Comparison of ENCODE assay signal across 13 cellular contexts in genomic region chr14:59699422-59699821, GRCh38.
"Had no signal": no experiment of that assay in that cellular context is flagged by ENCODE, and none has a peak within 500 bp of the region (broad histone marks: within the 10 kb centered on the region; RNA-seq: fewer than 3 reads in every experiment).

No MANE protein-coding gene starts in this region.

- H3K9me3 ChIP-seq: pancreas, thoracic aorta had no signal

- H3K27ac ChIP-seq: coronary artery, foreskin keratinocyte, pancreas had no signal

- H3K4me1 ChIP-seq: foreskin keratinocyte, pancreas had no signal

- H3K36me3 Mint-ChIP-seq: activated naive CD8-positive, alpha-beta T cell treated with anti-CD3 and anti-CD28 coated beads, Interleukin-2, amount 10 ng/mL, durations not matched to agents 7 days and 5 days; naive B cell had no signal

- H3K27me3 Mint-ChIP-seq: brain; central memory CD8-positive, alpha-beta T cell; T-helper 17 cell had no signal

- H3K4me1 Mint-ChIP-seq: activated naive CD8-positive, alpha-beta T cell treated with anti-CD3 and anti-CD28 coated beads, Interleukin-2, amount 10 ng/mL, durations not matched to agents 7 days and 5 days; central memory CD8-positive, alpha-beta T cell; immature natural killer cell; naive B cell; T-helper 17 cell had no signal

- H3K4me3 Mint-ChIP-seq: activated naive CD8-positive, alpha-beta T cell treated with anti-CD3 and anti-CD28 coated beads, Interleukin-2, amount 10 ng/mL, durations not matched to agents 7 days and 5 days; brain; central memory CD8-positive, alpha-beta T cell; immature natural killer cell; naive B cell; T-helper 17 cell had no signal

- DNase-seq: activated naive CD4-positive, alpha-beta T cell; activated naive CD8-positive, alpha-beta T cell treated with anti-CD3 and anti-CD28 coated beads, Interleukin-2, amount 10 ng/mL, durations not matched to agents 7 days and 5 days; effector CD4-positive, alpha-beta T cell; immature natural killer cell; naive B cell; pancreas; stimulated activated CD4-positive, alpha-beta T cell treated with anti-CD3 and anti-CD28 coated beads, Interleukin-1b, Interleukin-23, amount 100 ng/mL, for 48 hours; T-helper 17 cell had no signal

- H3K27ac Mint-ChIP-seq: activated naive CD8-positive, alpha-beta T cell treated with anti-CD3 and anti-CD28 coated beads, Interleukin-2, amount 10 ng/mL, durations not matched to agents 7 days and 5 days; brain; immature natural killer cell; naive B cell; T-helper 17 cell had no signal

- H3K27me3 ChIP-seq: foreskin keratinocyte, pancreas had no signal

- ATAC-seq: foreskin keratinocyte, T-helper 17 cell had no signal
